Comparison of ENCODE assay signal across 33 cellular contexts in genomic region chr13:68107667-68108066, GRCh38.
"Had no signal": no experiment of that assay in that cellular context is flagged by ENCODE, and none has a peak within 500 bp of the region (broad histone marks: within the 10 kb centered on the region; RNA-seq: fewer than 3 reads in every experiment).

No MANE protein-coding gene starts in this region.

- H3K27ac ChIP-seq: adrenal gland, body of pancreas, brain microvascular endothelial cell, breast epithelium, VCaP had no signal

- H3K4me1 ChIP-seq: adrenal gland, body of pancreas, breast epithelium had no signal

- H3K4me1 Mint-ChIP-seq: activated B cell treated with CpG ODN at 0.5 μM for 24 hours; activated CD4-positive, alpha-beta T cell treated with anti-CD3 and anti-CD28 coated beads, Interleukin-2, amount 10 ng/mL, durations not matched to agents 24 days and 14 days; activated naive CD8-positive, alpha-beta T cell treated with anti-CD3 and anti-CD28 coated beads for 36 hours; activated T-helper 17 cell treated with anti-CD3 and anti-CD28 coated beads, Interleukin-2, amount 50 U/mL, for 72 hours; central memory CD8-positive, alpha-beta T cell had no signal

- H3K9me3 ChIP-seq: body of pancreas had no signal

- H3K36me3 ChIP-seq: adrenal gland, brain microvascular endothelial cell, breast epithelium had no signal

- H3K27ac Mint-ChIP-seq: activated B cell treated with CpG ODN at 0.5 μM for 24 hours; activated CD4-positive, alpha-beta memory T cell treated with anti-CD3 and anti-CD28 coated beads for 36 hours; activated CD4-positive, alpha-beta T cell treated with anti-CD3 and anti-CD28 coated beads, Interleukin-2, amount 10 ng/mL, durations not matched to agents 24 days and 14 days; activated CD8-positive, alpha-beta T cell treated with anti-CD3 and anti-CD28 coated beads for 36 hours; activated naive CD4-positive, alpha-beta T cell treated with anti-CD3 and anti-CD28 coated beads for 36 hours; activated naive CD4-positive, alpha-beta T cell treated with anti-CD3 and anti-CD28 coated beads, Interleukin-2, amount 50 U/mL, for 72 hours; activated naive CD8-positive, alpha-beta T cell treated with anti-CD3 and anti-CD28 coated beads for 36 hours; activated T-cell treated with anti-CD3 and anti-CD28 coated beads, Interleukin-2, amount 50 U/mL, for 24 hours; activated T-helper 1 cell treated with anti-CD3 and anti-CD28 coated beads, Interleukin-12 subunit alpha, Interleukin-12 subunit beta, Interleukin-2, Interleukin-4 antibody, amounts not matched to agents 30 ng/mL and 10 ng/mL and 1 ng/mL, durations not matched to agents 14 hours and 24 hours and 36 hours; activated T-helper 17 cell treated with anti-CD3 and anti-CD28 coated beads, Interleukin-2, amount 50 U/mL, for 72 hours; T-helper 1 cell treated with Interleukin-12 subunit alpha and Interleukin-12 subunit beta and Interleukin-4 antibody, amounts not matched to agents 30 μg/mL and 1 μg/mL, for 36 hours; T-helper 2 cell treated with Interferon-gamma antibody and Interleukin-4, amounts not matched to agents 5 μg/mL and 100 μg/mL, for 36 hours had no signal

- H3K27me3 ChIP-seq: adrenal gland, body of pancreas, brain microvascular endothelial cell, breast epithelium had no signal

- H3K36me3 Mint-ChIP-seq: activated CD4-positive, alpha-beta memory T cell treated with anti-CD3 and anti-CD28 coated beads for 36 hours; activated naive CD4-positive, alpha-beta T cell treated with anti-CD3 and anti-CD28 coated beads, Interleukin-2, amount 50 U/mL, for 72 hours; activated naive CD8-positive, alpha-beta T cell treated with anti-CD3 and anti-CD28 coated beads for 36 hours had no signal

- H3K4me3 ChIP-seq: adrenal gland, body of pancreas, breast epithelium had no signal

- H3K4me3 Mint-ChIP-seq: activated B cell treated with CpG ODN at 0.5 μM for 24 hours; activated CD4-positive, alpha-beta memory T cell treated with anti-CD3 and anti-CD28 coated beads for 36 hours; activated CD4-positive, alpha-beta T cell treated with anti-CD3 and anti-CD28 coated beads, Interleukin-2, amount 10 ng/mL, durations not matched to agents 24 days and 14 days; activated CD8-positive, alpha-beta T cell treated with anti-CD3 and anti-CD28 coated beads for 36 hours; activated naive CD4-positive, alpha-beta T cell treated with anti-CD3 and anti-CD28 coated beads for 36 hours; activated naive CD8-positive, alpha-beta T cell treated with anti-CD3 and anti-CD28 coated beads for 36 hours; activated T-cell treated with anti-CD3 and anti-CD28 coated beads, Interleukin-2, amount 50 U/mL, for 24 hours; activated T-helper 1 cell treated with anti-CD3 and anti-CD28 coated beads, Interleukin-12 subunit alpha, Interleukin-12 subunit beta, Interleukin-2, Interleukin-4 antibody, amounts not matched to agents 30 ng/mL and 10 ng/mL and 1 ng/mL, durations not matched to agents 14 hours and 24 hours and 36 hours; activated T-helper 17 cell treated with anti-CD3 and anti-CD28 coated beads, Interleukin-2, amount 50 U/mL, for 72 hours; central memory CD8-positive, alpha-beta T cell; T-helper 1 cell treated with Interleukin-12 subunit alpha and Interleukin-12 subunit beta and Interleukin-4 antibody, amounts not matched to agents 30 μg/mL and 1 μg/mL, for 36 hours; T-helper 2 cell treated with Interferon-gamma antibody and Interleukin-4, amounts not matched to agents 5 μg/mL and 100 μg/mL, for 36 hours had no signal

- ATAC-seq: activated CD8-positive, alpha-beta T cell treated with anti-CD3 and anti-CD28 coated beads for 36 hours; activated naive CD4-positive, alpha-beta T cell treated with anti-CD3 and anti-CD28 coated beads, Interleukin-2, amount 50 U/mL, for 72 hours; activated T-helper 17 cell treated with anti-CD3 and anti-CD28 coated beads, Interleukin-2, amount 50 U/mL, for 72 hours; body of pancreas had no signal

- H3K27me3 Mint-ChIP-seq: activated B cell treated with CpG ODN at 0.5 μM for 24 hours; activated CD4-positive, alpha-beta memory T cell treated with anti-CD3 and anti-CD28 coated beads for 36 hours; activated CD4-positive, alpha-beta T cell treated with anti-CD3 and anti-CD28 coated beads, Interleukin-2, amount 10 ng/mL, durations not matched to agents 24 days and 14 days; activated CD8-positive, alpha-beta T cell treated with anti-CD3 and anti-CD28 coated beads for 36 hours; activated naive CD8-positive, alpha-beta T cell treated with anti-CD3 and anti-CD28 coated beads for 36 hours; activated T-cell treated with anti-CD3 and anti-CD28 coated beads, Interleukin-2, amount 50 U/mL, for 24 hours; activated T-helper 17 cell treated with anti-CD3 and anti-CD28 coated beads, Interleukin-2, amount 50 U/mL, for 72 hours; central memory CD8-positive, alpha-beta T cell had no signal

- DNase-seq: activated B cell treated with CpG ODN at 0.5 μM for 24 hours; activated CD4-positive, alpha-beta memory T cell treated with anti-CD3 and anti-CD28 coated beads for 36 hours; activated CD4-positive, alpha-beta T cell treated with anti-CD3 and anti-CD28 coated beads for 4 hours; activated CD4-positive, alpha-beta T cell treated with anti-CD3 and anti-CD28 coated beads, Interleukin-2, amount 10 ng/mL, durations not matched to agents 24 days and 14 days; activated CD4-positive, alpha-beta T cell treated with anti-CD3 and anti-CD28 coated beads, Interleukin-2, amount 50 U/mL, for 1 hour; activated CD4-positive, alpha-beta T cell treated with anti-CD3 and anti-CD28 coated beads, Interleukin-2, amount 50 U/mL, for 4 hours; activated CD4-positive, CD25-positive, alpha-beta regulatory T cell treated with anti-CD3 and anti-CD28 coated beads, Interleukin-2, amount 50 U/mL, for 72 hours; activated CD8-positive, alpha-beta memory T cell treated with anti-CD3 and anti-CD28 coated beads, Interleukin-2, amount 50 U/mL, for 48 hours; activated CD8-positive, alpha-beta T cell treated with anti-CD3 and anti-CD28 coated beads for 36 hours; activated effector memory CD4-positive, alpha-beta T cell treated with anti-CD3 and anti-CD28 coated beads, Interleukin-2, amount 50 U/mL, for 16 hours; activated naive CD4-positive, alpha-beta T cell; activated naive CD4-positive, alpha-beta T cell treated with anti-CD3 and anti-CD28 coated beads for 36 hours; activated naive CD4-positive, alpha-beta T cell treated with anti-CD3 and anti-CD28 coated beads, Interleukin-2, amount 50 U/mL, for 16 hours; activated naive CD8-positive, alpha-beta T cell treated with anti-CD3 and anti-CD28 coated beads for 36 hours; activated T-cell treated with anti-CD3 and anti-CD28 coated beads, Interleukin-2, amount 50 U/mL, for 24 hours; activated T-cell treated with anti-CD3 and anti-CD28 coated beads, Interleukin-2, amount 50 U/mL, for 48 hours; adrenal gland; amniotic stem cell; body of pancreas; brain microvascular endothelial cell; caudate nucleus; SW 1271; T-helper 1 cell; T-helper 2 cell; T-helper 9 cell had no signal
